In the genomic region with DNA sequence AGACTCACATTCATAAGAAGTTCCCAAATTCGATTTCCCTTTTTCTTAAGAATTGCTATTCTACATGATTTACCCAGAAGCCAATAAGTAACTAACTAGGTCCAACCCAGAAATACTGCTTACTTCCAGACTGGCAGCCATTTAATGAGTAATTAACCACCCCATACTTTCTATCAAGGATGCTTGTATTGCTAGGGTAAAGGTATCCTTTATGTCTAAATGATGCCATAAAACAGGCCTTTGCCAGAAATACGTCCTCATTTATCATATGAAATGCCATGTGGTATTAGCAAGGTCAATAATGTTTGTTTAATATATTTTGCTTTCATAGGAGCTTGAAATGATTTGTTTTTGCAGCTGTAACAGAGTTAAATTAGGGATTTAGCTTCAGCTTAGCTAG, we compare ENCODE assay signal across 18 cellular contexts. TPM values are rescaled to one million over a fixed set of nuclear protein-coding genes. Genes with fewer than 3 reads are reported as not detected.
DNase-seq lines count a peak whose midpoint lies in the region; ATAC-seq and TF ChIP-seq lines count a peak whose summit lies in the region.
"Had no signal": no experiment of that assay in that cellular context is flagged by ENCODE, and none has a peak within 500 bp of the region (broad histone marks: within the 10 kb centered on the region; RNA-seq: fewer than 3 reads in every experiment).

No MANE protein-coding gene starts in this region.

- TF ChIP-seq CTCF in Caco-2 (IDR thresholded peaks at IDR 0.05; ENCODE audit: insufficient read depth in 1 of 2, low read depth in 1 of 2, low read length in 1 of 2, severe bottlenecking in 1 of 2, unreplicated experiment in 1 of 2): no peak
- no peak for TF ChIP-seq CTCF in HEK293 (tag by site-specific recombination; IDR thresholded peaks at IDR 0.05)
- TF ChIP-seq CTCF in CD8-positive, alpha-beta T cell (IDR thresholded peaks at IDR 0.05): no peak

- CTCF ChIA-PET in Caco-2 (lab: Charles Lee) (interaction anchor here (2.3 kb wide), 1 partner anchor 177 kb away, joined by 6 read pairs; no protein-coding TSS in a partner anchor), HEK293 (lab: Yijun Ruan, JAX) (interaction anchor here (3.2 kb wide), 1 partner anchor 72 kb away, joined by 16 read pairs; no protein-coding TSS in a partner anchor)
- CTCF ChIA-PET in CD8-positive, alpha-beta T cell (lab: Charles Lee): no interaction called here

- H3K27me3 Mint-ChIP-seq in Caco-2 (ENCODE audit: insufficient read depth, unreplicated experiment) (no peaks in the 10 kb centered on the region), memory B cell (no peaks in the 10 kb centered on the region)
- H3K27me3 Mint-ChIP-seq in CD8-positive, alpha-beta T cell (ENCODE audit: low read depth): no peaks in the 10 kb centered on the region
- H3K27me3 Mint-ChIP-seq: CD8-positive, alpha-beta memory T cell had no signal

- POLR2A ChIA-PET in Caco-2 (lab: Charles Lee) (interaction anchor here (0.6 kb wide), 1 partner anchor 203 kb away, joined by 8 read pairs; no protein-coding TSS in a partner anchor), HEK293 (lab: Yijun Ruan, JAX) (interaction anchor here (0.5 kb wide), 1 partner anchor 155 kb away, joined by 4 read pairs; no protein-coding TSS in a partner anchor)
- POLR2A ChIA-PET in CD8-positive, alpha-beta T cell (lab: Charles Lee): no interaction called here

- BruUV-seq in Caco-2 (replicated peaks; lab: Mats Ljungman, UMichigan): no TSS peak

- H3K36me3 Mint-ChIP-seq in Caco-2 (ENCODE audit: insufficient read depth, unreplicated experiment) (no peaks in the 10 kb centered on the region), memory B cell (peaks cover 2% of the 10 kb centered on the region)
- H3K36me3 Mint-ChIP-seq in CD8-positive, alpha-beta T cell: peaks cover 9% of the 10 kb centered on the region

- no peak overlapping the region for H3K27ac ChIP-seq in HEK293 (ENCODE audit: extremely low read depth, low read depth, low read length)
- no peak overlapping the region for H3K27ac ChIP-seq in CD8-positive, alpha-beta T cell (ENCODE audit: low read depth, low read length)
- H3K27ac ChIP-seq: KMS-11, SK-N-MC had no signal

- peak overlapping the region; percentile 68 for H3K27ac Mint-ChIP-seq in Caco-2 (ENCODE audit: unreplicated experiment)
- H3K27ac Mint-ChIP-seq in memory B cell: peak overlapping the region; percentile 47
- no peak overlapping the region for H3K27ac Mint-ChIP-seq in CD8-positive, alpha-beta T cell

- H3K4me3 Mint-ChIP-seq in Caco-2 (ENCODE audit: unreplicated experiment) (no peak overlapping the region), memory B cell (no peak overlapping the region)
- no peak overlapping the region for H3K4me3 Mint-ChIP-seq in CD8-positive, alpha-beta T cell
- H3K4me3 Mint-ChIP-seq: CD8-positive, alpha-beta memory T cell had no signal

- H3K9me3 ChIP-seq in Caco-2 (no peaks in the 10 kb centered on the region), HEK293 (ENCODE audit: control insufficient read depth, insufficient read depth, low read depth, low read length) (no peaks in the 10 kb centered on the region), HAP-1 (no peaks in the 10 kb centered on the region)
- no peaks in the 10 kb centered on the region for H3K9me3 ChIP-seq in CD8-positive, alpha-beta T cell (ENCODE audit: low read length)
- H3K9me3 ChIP-seq: A549 had no signal

- H3K27me3 ChIP-seq in Caco-2 (replicated peaks; ENCODE audit: control insufficient read depth, insufficient read depth, low read length) (no peaks in the 10 kb centered on the region), HAP-1 (ENCODE audit: low read depth) (no peaks in the 10 kb centered on the region)
- H3K27me3 ChIP-seq in CD8-positive, alpha-beta T cell (ENCODE audit: insufficient read depth, low read length): no peaks in the 10 kb centered on the region

- DNase-seq in Caco-2 (no peak), SHP77 treated with DMSO at 0.1 percent for 48 hours (lab: John Stamatoyannopoulos, UW) (peak; percentile 55), memory B cell (ENCODE audit: low spot score in 2 of 2) (no peak), HAP-1 (ENCODE audit: low spot score in 2 of 2) (no peak)
- DNase-seq in activated CD4-positive, CD25-positive, alpha-beta regulatory T cell (lab: John Stamatoyannopoulos, UW): no peak
- no peak for DNase-seq in CD8-positive, alpha-beta T cell
- DNase-seq: CD8-positive, alpha-beta memory T cell; DMS79; H7; NCI-H1930; NCI-H526; NK-92 treated with Interleukin-12 subunit alpha and Interleukin-12 subunit beta, amount 100 ng/mL, for 24 hours had no signal

- ATAC-seq in memory B cell (ENCODE audit: low read depth) (no peak), SK-N-SH treated with all-trans-retinoic acid at 6 μM for 48 hours (no peak)
- ATAC-seq in CD8-positive, alpha-beta T cell: no peak
- ATAC-seq: A549, Right ventricle myocardium inferior had no signal

- H3K36me3 ChIP-seq in Caco-2 (ENCODE audit: control insufficient read depth, insufficient read depth, low read length): no peaks in the 10 kb centered on the region
- no peaks in the 10 kb centered on the region for H3K36me3 ChIP-seq in HEK293 (ENCODE audit: control insufficient read depth in 2 of 2, insufficient read depth in 1 of 2, low read length in 2 of 2)
- no peaks in the 10 kb centered on the region for H3K36me3 ChIP-seq in CD8-positive, alpha-beta T cell (ENCODE audit: insufficient read depth, low read length)
- H3K36me3 ChIP-seq in HAP-1 (replicated peaks): no peaks in the 10 kb centered on the region

- in situ Hi-C loops in HAP-1 (cut with MboI; ENCODE audit: low sequenced_read_pairs): no loop called here

- H3K4me1 Mint-ChIP-seq in Caco-2 (ENCODE audit: low read depth, unreplicated experiment) (peaks cover 28% of the 10 kb centered on the region), memory B cell (peaks cover 35% of the 10 kb centered on the region)
- peaks cover 25% of the 10 kb centered on the region for H3K4me1 Mint-ChIP-seq in CD8-positive, alpha-beta T cell (ENCODE audit: low read depth)

- no peaks in the 10 kb centered on the region for H3K9me3 Mint-ChIP-seq in Caco-2 (ENCODE audit: unreplicated experiment)
- H3K9me3 Mint-ChIP-seq in memory B cell: no peaks in the 10 kb centered on the region
- no peaks in the 10 kb centered on the region for H3K9me3 Mint-ChIP-seq in CD8-positive, alpha-beta T cell
- H3K9me3 Mint-ChIP-seq: CD8-positive, alpha-beta memory T cell had no signal

- intact Hi-C loops in Caco-2 (cut with micrococcal nuclease; ENCODE audit: unreplicated experiment): no loop called here
- intact Hi-C loops in CD8-positive, alpha-beta T cell (cut with DNase I, micrococcal nuclease): no loop called here

- H3K4me1 ChIP-seq in Caco-2: peaks cover 40% of the 10 kb centered on the region
- peaks cover 18% of the 10 kb centered on the region for H3K4me1 ChIP-seq in HEK293 (ENCODE audit: control insufficient read depth, insufficient read depth, low read length)
- H3K4me1 ChIP-seq in CD8-positive, alpha-beta T cell (ENCODE audit: insufficient read depth, low read length): peaks cover 4% of the 10 kb centered on the region
- peaks cover 34% of the 10 kb centered on the region for H3K4me1 ChIP-seq in HAP-1

- H3K4me3 ChIP-seq in Caco-2 (ENCODE audit: low read depth, low read length): no peak overlapping the region
- H3K4me3 ChIP-seq in HEK293 (ENCODE audit: low read depth, low read length): no peak overlapping the region
- no peak overlapping the region for H3K4me3 ChIP-seq in CD8-positive, alpha-beta T cell (ENCODE audit: low read depth, low read length)
- H3K4me3 ChIP-seq in HAP-1: no peak overlapping the region
- H3K4me3 ChIP-seq: A549, SK-N-MC had no signal

TF ChIP-seq in HEK293, 187 proteins besides CTCF, POLR2A, EP300 and RAD21:
- TF ChIP-seq ZNF664 (tag by site-specific recombination; IDR thresholded peaks at IDR 0.05) (peak; percentile 62; the same call in 1 of the 2 replicates), SP7 (tag by site-specific recombination; IDR thresholded peaks at IDR 0.05) (no peak)

TF ChIP-seq in SK-N-SH treated with all-trans-retinoic acid at 6 μM for 48 hours, 23 proteins besides CTCF, POLR2A, EP300 and RAD21 (continues in another document):
- TF ChIP-seq ZNF565 (CRISPR knock-in tag; conservative IDR thresholded peaks at IDR 0.05; ENCODE audit: low read depth) (no peak), RARB (CRISPR knock-in tag; IDR thresholded peaks at IDR 0.05) (no peak), CSDC2 (CRISPR knock-in tag; IDR thresholded peaks at IDR 0.05) (no peak), PPARA (CRISPR knock-in tag; IDR thresholded peaks at IDR 0.05; ENCODE audit: borderline replicate concordance) (no peak)
- TF ChIP-seq, protein P1, sequence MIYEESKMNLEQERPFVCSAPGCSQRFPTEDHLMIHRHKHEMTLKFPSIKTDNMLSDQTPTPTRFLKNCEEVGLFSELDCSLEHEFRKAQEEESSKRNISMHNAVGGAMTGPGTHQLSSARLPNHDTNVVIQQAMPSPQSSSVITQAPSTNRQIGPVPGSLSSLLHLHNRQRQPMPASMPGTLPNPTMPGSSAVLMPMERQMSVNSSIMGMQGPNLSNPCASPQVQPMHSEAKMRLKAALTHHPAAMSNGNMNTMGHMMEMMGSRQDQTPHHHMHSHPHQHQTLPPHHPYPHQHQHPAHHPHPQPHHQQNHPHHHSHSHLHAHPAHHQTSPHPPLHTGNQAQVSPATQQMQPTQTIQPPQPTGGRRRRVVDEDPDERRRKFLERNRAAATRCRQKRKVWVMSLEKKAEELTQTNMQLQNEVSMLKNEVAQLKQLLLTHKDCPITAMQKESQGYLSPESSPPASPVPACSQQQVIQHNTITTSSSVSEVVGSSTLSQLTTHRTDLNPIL (CRISPR knock-in tag; IDR thresholded peaks at IDR 0.05; ENCODE audit: low read depth): no peak
- TF ChIP-seq, protein P2, sequence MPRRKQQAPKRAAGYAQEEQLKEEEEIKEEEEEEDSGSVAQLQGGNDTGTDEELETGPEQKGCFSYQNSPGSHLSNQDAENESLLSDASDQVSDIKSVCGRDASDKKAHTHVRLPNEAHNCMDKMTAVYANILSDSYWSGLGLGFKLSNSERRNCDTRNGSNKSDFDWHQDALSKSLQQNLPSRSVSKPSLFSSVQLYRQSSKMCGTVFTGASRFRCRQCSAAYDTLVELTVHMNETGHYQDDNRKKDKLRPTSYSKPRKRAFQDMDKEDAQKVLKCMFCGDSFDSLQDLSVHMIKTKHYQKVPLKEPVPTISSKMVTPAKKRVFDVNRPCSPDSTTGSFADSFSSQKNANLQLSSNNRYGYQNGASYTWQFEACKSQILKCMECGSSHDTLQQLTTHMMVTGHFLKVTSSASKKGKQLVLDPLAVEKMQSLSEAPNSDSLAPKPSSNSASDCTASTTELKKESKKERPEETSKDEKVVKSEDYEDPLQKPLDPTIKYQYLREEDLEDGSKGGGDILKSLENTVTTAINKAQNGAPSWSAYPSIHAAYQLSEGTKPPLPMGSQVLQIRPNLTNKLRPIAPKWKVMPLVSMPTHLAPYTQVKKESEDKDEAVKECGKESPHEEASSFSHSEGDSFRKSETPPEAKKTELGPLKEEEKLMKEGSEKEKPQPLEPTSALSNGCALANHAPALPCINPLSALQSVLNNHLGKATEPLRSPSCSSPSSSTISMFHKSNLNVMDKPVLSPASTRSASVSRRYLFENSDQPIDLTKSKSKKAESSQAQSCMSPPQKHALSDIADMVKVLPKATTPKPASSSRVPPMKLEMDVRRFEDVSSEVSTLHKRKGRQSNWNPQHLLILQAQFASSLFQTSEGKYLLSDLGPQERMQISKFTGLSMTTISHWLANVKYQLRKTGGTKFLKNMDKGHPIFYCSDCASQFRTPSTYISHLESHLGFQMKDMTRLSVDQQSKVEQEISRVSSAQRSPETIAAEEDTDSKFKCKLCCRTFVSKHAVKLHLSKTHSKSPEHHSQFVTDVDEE (CRISPR knock-in tag; IDR thresholded peaks at IDR 0.05): no peak

RNA-seq across cellular contexts. Expression of gene PLEKHM3, which starts 56.1 kb away (rescaled TPM):
- 8.8 and 9.3 TPM in 2 replicates for total RNA-seq in Caco-2 (2022)
- 10 to 100 TPM; 10.9 to 11.3 TPM for total RNA-seq in CD8-positive, alpha-beta T cell
